ENCODE assay signal across 8 cellular contexts in the genomic region with DNA sequence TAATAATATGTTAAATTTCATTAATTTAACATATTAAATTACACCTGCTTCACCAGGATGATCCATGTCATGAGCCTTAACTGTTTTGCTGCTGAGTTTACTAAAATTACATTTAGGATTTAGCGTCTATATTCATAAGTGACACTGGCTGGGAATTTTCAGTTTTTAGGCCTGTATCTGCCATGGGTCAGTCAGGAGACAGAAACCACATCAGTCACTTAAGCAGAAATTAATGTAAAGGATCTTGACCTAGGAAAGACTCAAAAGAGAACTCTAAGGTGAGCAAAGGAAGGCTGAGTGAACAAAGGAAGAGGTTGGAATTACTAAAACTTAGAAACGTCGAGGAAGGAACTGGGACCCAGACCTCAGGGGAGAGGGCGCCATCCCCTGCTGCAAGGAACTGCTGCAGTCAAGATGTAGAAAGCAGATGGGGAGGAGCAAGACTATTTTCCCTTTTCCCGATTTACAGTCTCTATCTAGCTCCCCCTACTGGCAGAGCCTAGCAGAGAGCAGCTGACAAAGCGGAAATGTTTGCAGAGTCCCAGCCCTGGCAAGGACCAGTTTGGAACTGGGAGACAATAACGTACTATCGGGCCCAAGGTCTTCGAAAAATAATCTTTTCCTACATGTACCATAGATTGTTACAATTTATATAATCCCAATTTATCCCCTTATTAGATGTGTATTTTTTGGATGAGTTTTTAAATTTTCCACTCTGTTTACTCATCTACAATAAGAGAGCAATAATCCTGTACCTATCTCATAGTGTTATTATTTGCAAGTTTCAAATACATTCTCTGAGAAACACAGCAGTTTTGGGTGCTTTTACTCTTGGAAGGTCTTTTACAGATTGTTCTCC. TPM values are rescaled to one million over a fixed set of nuclear protein-coding genes. Genes with fewer than 3 reads are reported as not detected.
A peak's percentile ranks its signal among the peaks of the same experiment; 100 is the strongest.
DNase-seq lines count a peak whose midpoint lies in the region; ATAC-seq and TF ChIP-seq lines count a peak whose summit lies in the region.

No MANE protein-coding gene starts in this region.

- ATAC-seq in HG03159 (IDR thresholded peaks at IDR 0.05; ENCODE audit: unreplicated experiment), result no peak

- TF ChIP-seq CTCF in NB4 (IDR thresholded peaks at IDR 0.05; ENCODE audit: low read depth, low read length) (peak; percentile 92), osteoblast (IDR thresholded peaks at IDR 0.05; ENCODE audit: extremely low read depth, low read depth, low read length) (peak; percentile 99)

- no peaks in the 10 kb centered on the region for H3F3A ChIP-seq in GM23248 (ENCODE audit: insufficient read depth)

- 12 to 15% methylated on average over 9 of the region's 9 CpGs for WGBS in GM23248 (ENCODE audit: low coverage in 1 of 2, low lambda C conversion rate in 2 of 2, missing lambda C conversion rate in 2 of 2), 2 experiments

- DNase-seq in DMS153 treated with DMSO at 0.1 percent for 48 hours (lab: John Stamatoyannopoulos, UW; ENCODE audit: unreplicated experiment) (peak; percentile 35), GM23248 (peak; percentile 77), NB4 (ENCODE audit: low read depth) (peak; percentile 88), SHP77 (lab: John Stamatoyannopoulos, UW) (peak; percentile 41 to 50), germinal center (ENCODE audit: low spot score) (peak; percentile 62), osteoblast (ENCODE audit: insufficient read length, low spot score, missing footprints) (peak; percentile 92)
- peak; percentile 48 for DNase-seq in activated naive CD4-positive, alpha-beta T cell treated with Interleukin-2 at 50 U/mL for 16 hours

- H3K4me3 ChIP-seq in GM23248, result no peak overlapping the region
- H3K4me3 ChIP-seq in NB4 (ENCODE audit: low read depth, low read length), result no peak overlapping the region
- H3K4me3 ChIP-seq in osteoblast (ENCODE audit: insufficient read depth, low read length), result no peak overlapping the region

- H3K4me2 ChIP-seq in GM23248 (ENCODE audit: unreplicated experiment) (no peak overlapping the region), osteoblast (ENCODE audit: insufficient read depth, low read length) (peak overlapping the region; percentile 62)

- H3K27ac ChIP-seq in GM23248 (no peak overlapping the region), osteoblast (ENCODE audit: low read depth, low read length) (no peak overlapping the region)

- no peak overlapping the region for H3K9ac ChIP-seq in GM23248

- H4K20me1 ChIP-seq in GM23248 (ENCODE audit: insufficient read depth) (no peaks in the 10 kb centered on the region), osteoblast (ENCODE audit: insufficient read depth, low read length) (no peaks in the 10 kb centered on the region)

- H3K9me2 ChIP-seq in GM23248 (ENCODE audit: insufficient read depth), result no peaks in the 10 kb centered on the region

- H3K79me2 ChIP-seq in GM23248 (ENCODE audit: insufficient read depth) (no peaks in the 10 kb centered on the region), osteoblast (ENCODE audit: insufficient read depth, low read length) (no peaks in the 10 kb centered on the region)

- in situ Hi-C loops in GM23248 (cut with MboI), result no loop called here

- H3K4me1 ChIP-seq in GM23248 (ENCODE audit: insufficient read depth) (no peaks in the 10 kb centered on the region), osteoblast (ENCODE audit: insufficient read depth, low read length) (no peaks in the 10 kb centered on the region)

- H2AFZ ChIP-seq in GM23248 (peak overlapping the region; percentile 82), osteoblast (ENCODE audit: low read length) (peak overlapping the region; percentile 77)

- H3K36me3 ChIP-seq in GM23248 (ENCODE audit: low read depth), result no peaks in the 10 kb centered on the region
- no peaks in the 10 kb centered on the region for H3K36me3 ChIP-seq in osteoblast (ENCODE audit: insufficient read depth, low read length)

- TF ChIP-seq POLR2A in NB4 (IDR thresholded peaks at IDR 0.05; ENCODE audit: extremely low read depth, insufficient read length), result no peak

- no peaks in the 10 kb centered on the region for H3K9me3 ChIP-seq in GM23248 (ENCODE audit: low read depth)
- H3K9me3 ChIP-seq in osteoblast (ENCODE audit: low read depth, low read length), result no peaks in the 10 kb centered on the region

- no peaks in the 10 kb centered on the region for H3K27me3 ChIP-seq in GM23248 (replicated peaks; ENCODE audit: insufficient read depth)
- peaks cover 12% of the 10 kb centered on the region for H3K27me3 ChIP-seq in osteoblast (ENCODE audit: insufficient read depth, low read length)

RNA-seq across cellular contexts. Expression of a gene that starts 22.6 kb away (rescaled TPM):
- total RNA-seq in GM23248 (2014; rRNA removed; shearing (Covaris generic)), result 64.6 and 86.2 TPM in 2 replicates
- 119 and 124 TPM in 2 replicates for polyA plus RNA-seq in GM23248 (2016; fragmentation: Nextera tagmentation; extraction: Ambion mirVana)
- 69.8 and 87.5 TPM in 2 replicates for total RNA-seq in osteoblast

RNA-seq across cellular contexts. Expression of a gene that starts 53.7 kb away (rescaled TPM):
- 0.11 TPM in 1 of 2 replicates, not detected in the other for total RNA-seq in GM23248 (2014; rRNA removed; shearing (Covaris generic))
- 0.03 TPM in 2 replicates for polyA plus RNA-seq in GM23248 (2016; fragmentation: Nextera tagmentation; extraction: Ambion mirVana)
- total RNA-seq in osteoblast, result 0.59 and 0.72 TPM in 2 replicates

Comparison
In these comparisons a context has a peak if more than half of its experiments do, and no peak if none do; other contexts are left out.
1. DNase-seq: peak in every context shown above with its lines; median percentile 92 in osteoblast; 88 in NB4; 77 in GM23248; 62 in germinal center; 48 in activated naive CD4-positive, alpha-beta T cell treated with Interleukin-2 at 50 U/mL for 16 hours; 46 in SHP77; 35 in DMS153 treated with DMSO at 0.1 percent for 48 hours.